Comparison of ENCODE assay signal across 10 cellular contexts in the genomic region with DNA sequence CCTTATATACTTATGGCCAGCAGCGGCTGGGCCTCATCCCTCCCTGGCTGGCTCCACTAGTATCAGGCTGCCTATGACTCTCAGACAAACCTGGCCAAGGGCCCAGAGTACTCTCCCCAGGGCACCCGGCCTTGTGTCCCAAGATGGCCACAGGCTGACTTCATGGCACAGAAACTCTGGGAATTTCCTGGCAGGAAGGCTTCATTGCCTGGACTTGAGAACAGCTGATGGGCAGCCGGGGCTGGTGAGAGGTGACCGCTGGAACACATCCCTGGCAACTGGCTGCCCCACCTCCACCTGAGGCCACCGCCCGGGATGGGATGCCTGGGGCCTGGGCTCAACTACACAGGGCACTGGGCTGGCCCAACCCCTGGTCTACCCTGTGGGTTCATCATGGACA. TPM values are rescaled to one million over a fixed set of nuclear protein-coding genes. Genes with fewer than 3 reads are reported as not detected.
DNase-seq lines count a peak whose midpoint lies in the region; ATAC-seq, FAIRE-seq and TF ChIP-seq lines count a peak whose summit lies in the region.
"Had no signal": no experiment of that assay in that cellular context is flagged by ENCODE, and none has a peak within 500 bp of the region (broad histone marks: within the 10 kb centered on the region; RNA-seq: fewer than 3 reads in every experiment).

No MANE protein-coding gene starts in this region.

- no peaks in the 10 kb centered on the region for H4K20me1 ChIP-seq in OCI-LY7 (ENCODE audit: insufficient read depth, low read length)

- no peak overlapping the region for H3K4me2 ChIP-seq in OCI-LY7 (ENCODE audit: low read length)

- peaks cover 4 to 9% (median 4%) of the 10 kb centered on the region in 3 donors for H3K4me1 Mint-ChIP-seq in CD8-positive, alpha-beta memory T cell
- peaks cover 3 to 9% (median 5%) of the 10 kb centered on the region in 3 donors for H3K4me1 Mint-ChIP-seq in T-cell

- H3K9me3 Mint-ChIP-seq in CD8-positive, alpha-beta memory T cell = no peaks in the 10 kb centered on the region
- H3K9me3 Mint-ChIP-seq in T-cell = no peaks in the 10 kb centered on the region
- H3K9me3 Mint-ChIP-seq: activated naive CD4-positive, alpha-beta T cell treated with anti-CD3 and anti-CD28 coated beads, Interleukin-2, amount 50 U/mL, for 24 hours had no signal

- H3K4me1 ChIP-seq in tibial artery (peaks cover 0 to 84% (median 71%) of the 10 kb centered on the region in 4 donors), OCI-LY7 (ENCODE audit: insufficient read depth, low read length, poor library complexity, severe bottlenecking) (peaks cover 50% of the 10 kb centered on the region)
- peaks cover 12% of the 10 kb centered on the region for H3K4me1 ChIP-seq in CD8-positive, alpha-beta memory T cell (ENCODE audit: insufficient read depth, low read length)

- DNase-seq in HTR-8/SVneo (ENCODE audit: insufficient read length, low spot score) = peak; percentile 84
- DNase-seq in cerebellar cortex (ENCODE audit: low spot score) = peak; percentile 56
- DNase-seq in kidney epithelial cell (ENCODE audit: low read depth) = peak; percentile 56
- DNase-seq in tibial artery = peak; percentile 94 to 98
- no peak for DNase-seq in CD8-positive, alpha-beta memory T cell
- no peak for DNase-seq in central memory CD4-positive, alpha-beta T cell
- no peak for DNase-seq in OCI-LY7 (ENCODE audit: low spot score)
- no peak for DNase-seq in T-cell
- DNase-seq: MV-4-11 had no signal

- intact Hi-C loops in tibial artery (cut with DNase I; ENCODE audit: low total_unique reads) = loop anchor here (5.0 kb wide), 2 partner anchors 56 to 91 kb away; no protein-coding TSS in a partner anchor
- intact Hi-C loops in OCI-LY7 (cut with micrococcal nuclease; ENCODE audit: unreplicated experiment) = no loop called here

- H2AFZ ChIP-seq in OCI-LY7 (ENCODE audit: low read length) = no peak overlapping the region

- no peaks in the 10 kb centered on the region for H3K36me3 Mint-ChIP-seq in CD8-positive, alpha-beta memory T cell
- no peaks in the 10 kb centered on the region for H3K36me3 Mint-ChIP-seq in T-cell
- H3K36me3 Mint-ChIP-seq: activated naive CD4-positive, alpha-beta T cell treated with anti-CD3 and anti-CD28 coated beads, Interleukin-2, amount 50 U/mL, for 24 hours had no signal

- no peaks in the 10 kb centered on the region for H3K27me3 Mint-ChIP-seq in CD8-positive, alpha-beta memory T cell
- no peaks in the 10 kb centered on the region for H3K27me3 Mint-ChIP-seq in T-cell
- H3K27me3 Mint-ChIP-seq: activated naive CD4-positive, alpha-beta T cell treated with anti-CD3 and anti-CD28 coated beads, Interleukin-2, amount 50 U/mL, for 24 hours had no signal

- POLR2A ChIA-PET in CD8-positive, alpha-beta memory T cell (lab: Charles Lee) = no interaction called here
- POLR2A ChIA-PET in OCI-LY7 (lab: Charles Lee) (no interaction called here), T-cell (lab: Charles Lee) (interaction anchor here in 1 of 2 donors (0.6 kb wide), 1 partner anchor 214 kb away, joined by 3 read pairs; no protein-coding TSS in a partner anchor)

- H3K27ac Mint-ChIP-seq in CD8-positive, alpha-beta memory T cell = no peak overlapping the region
- no peak overlapping the region for H3K27ac Mint-ChIP-seq in T-cell
- H3K27ac Mint-ChIP-seq: activated naive CD4-positive, alpha-beta T cell treated with anti-CD3 and anti-CD28 coated beads, Interleukin-2, amount 50 U/mL, for 24 hours had no signal

- FAIRE-seq in HTR-8/SVneo (lab: Jason Lieb, UNC) = peak; percentile 49

- H3K27ac ChIP-seq in tibial artery (peak overlapping the region; percentile 87 to 92), OCI-LY7 (ENCODE audit: low read depth, low read length, poor library complexity, severe bottlenecking) (no peak overlapping the region)
- H3K27ac ChIP-seq in CD8-positive, alpha-beta memory T cell (ENCODE audit: low read depth, low read length) = no peak overlapping the region

- no peaks in the 10 kb centered on the region for H3K36me3 ChIP-seq in kidney epithelial cell (ENCODE audit: control insufficient read depth, insufficient read depth, low read length)
- no peaks in the 10 kb centered on the region for H3K36me3 ChIP-seq in tibial artery
- H3K36me3 ChIP-seq in CD8-positive, alpha-beta memory T cell (ENCODE audit: insufficient read depth, low read length) = no peaks in the 10 kb centered on the region
- H3K36me3 ChIP-seq in OCI-LY7 (ENCODE audit: insufficient read depth, low read length) = no peaks in the 10 kb centered on the region; the same call in 1 of the 2 replicates

- CTCF ChIA-PET in CD8-positive, alpha-beta memory T cell (lab: Charles Lee) = interaction anchor here (1.2 kb wide), 1 partner anchor 11 kb away, joined by 7 read pairs; no protein-coding TSS in a partner anchor
- CTCF ChIA-PET in OCI-LY7 (lab: Charles Lee; ENCODE audit: unreplicated experiment) = no interaction called here
- CTCF ChIA-PET in T-cell (lab: Charles Lee) = no interaction called here

- H3K79me2 ChIP-seq in OCI-LY7 (ENCODE audit: insufficient read depth, low read depth, low read length) = no peaks in the 10 kb centered on the region

- ATAC-seq in T-cell (replicated peaks in 1 of 4) = no peak

- H3K4me3 ChIP-seq in kidney epithelial cell (ENCODE audit: low read depth, low read length) (no peak overlapping the region), tibial artery (peak overlapping the region; percentile 28 to 85), OCI-LY7 (ENCODE audit: low read depth, low read length, poor library complexity, severe bottlenecking) (no peak overlapping the region)
- no peak overlapping the region for H3K4me3 ChIP-seq in CD8-positive, alpha-beta memory T cell (ENCODE audit: low read length)

- no peaks in the 10 kb centered on the region for H3K9me3 ChIP-seq in tibial artery
- no peaks in the 10 kb centered on the region for H3K9me3 ChIP-seq in CD8-positive, alpha-beta memory T cell (ENCODE audit: low read length)
- H3K9me3 ChIP-seq in OCI-LY7 (ENCODE audit: low read length) = no peaks in the 10 kb centered on the region

- peak overlapping the region in 1 of 7 donors; percentile 60 for H3K4me3 Mint-ChIP-seq in CD8-positive, alpha-beta memory T cell
- no peak overlapping the region for H3K4me3 Mint-ChIP-seq in T-cell
- H3K4me3 Mint-ChIP-seq: activated naive CD4-positive, alpha-beta T cell treated with anti-CD3 and anti-CD28 coated beads, Interleukin-2, amount 50 U/mL, for 24 hours had no signal

- H3K9me2 ChIP-seq in OCI-LY7 (ENCODE audit: insufficient read depth, low read length) = no peaks in the 10 kb centered on the region

- TF ChIP-seq CTCF in kidney epithelial cell (IDR thresholded peaks at IDR 0.05; ENCODE audit: insufficient read depth, low read length, poor library complexity, severe bottlenecking) (no peak), tibial artery (IDR thresholded peaks at IDR 0.05) (no peak), OCI-LY7 (conservative IDR thresholded peaks at IDR 0.05; ENCODE audit: low read length) (no peak)

- no peaks in the 10 kb centered on the region for H3K27me3 ChIP-seq in kidney epithelial cell (ENCODE audit: control insufficient read depth, insufficient read depth, low read length)
- H3K27me3 ChIP-seq in tibial artery = no peaks in the 10 kb centered on the region
- no peaks in the 10 kb centered on the region for H3K27me3 ChIP-seq in CD8-positive, alpha-beta memory T cell (ENCODE audit: insufficient read depth, low read length, poor library complexity, severe bottlenecking)

- no TSS peak for BruUV-seq in OCI-LY7 (replicated peaks; lab: Mats Ljungman, UMichigan)

RNA-seq across cellular contexts. Expression of gene FADS3, which starts 3.3 kb away (rescaled TPM):
- total RNA-seq in kidney epithelial cell (134 and 152 TPM in 2 replicates), OCI-LY7 (2022) (103 and 143 TPM in 2 replicates), T-cell (10 to 100 TPM in 3 of 5 donors, 1 to 10 TPM in 2; 6.5 to 17.1 (median 10.5) TPM)
- total RNA-seq in CD8-positive, alpha-beta memory T cell = 1 to 10 TPM; 5.8 to 7.7 TPM
- polyA plus RNA-seq in CD8-positive, alpha-beta memory T cell = 2.6 TPM
- 168 and 191 TPM in 2 replicates for total RNA-seq in OCI-LY7 (2014; rRNA removed; shearing (Covaris generic))

RNA-seq across cellular contexts. Expression of gene RAB3IL1, which starts 29.3 kb away (rescaled TPM):
- total RNA-seq in kidney epithelial cell (5.2 and 9.9 TPM in 2 replicates), OCI-LY7 (2022) (not detected in 2 replicates), T-cell (under 1 TPM in 2 of 5 donors, not detected in 3; 0.12 to 0.28 TPM)
- total RNA-seq in CD8-positive, alpha-beta memory T cell = under 1 TPM; 0.28 to 0.53 TPM
- polyA plus RNA-seq in CD8-positive, alpha-beta memory T cell = not detected
- total RNA-seq in OCI-LY7 (2014; rRNA removed; shearing (Covaris generic)) = not detected in 2 replicates

RNA-seq across cellular contexts. Expression of gene FADS2, which starts 59.9 kb away (rescaled TPM):
- total RNA-seq in kidney epithelial cell (222 and 235 TPM in 2 replicates), OCI-LY7 (2022) (2.3 and 2.8 TPM in 2 replicates), T-cell (10 to 100 TPM in 1 of 5 donors, 1 to 10 TPM in 4; 1.9 to 20.9 (median 2.7) TPM)
- 1 to 10 TPM; 7.2 to 10.0 TPM for total RNA-seq in CD8-positive, alpha-beta memory T cell
- polyA plus RNA-seq in CD8-positive, alpha-beta memory T cell = 0.98 TPM
- 0.31 and 0.95 TPM in 2 replicates for total RNA-seq in OCI-LY7 (2014; rRNA removed; shearing (Covaris generic))

Comparison
In these comparisons a context has a peak if more than half of its experiments do, and no peak if none do; other contexts are left out.
1. DNase-seq: peak in HTR-8/SVneo (single experiment), cerebellar cortex (single experiment), kidney epithelial cell (single experiment) and tibial artery (2 of 2); none in CD8-positive, alpha-beta memory T cell (0 of 5), central memory CD4-positive, alpha-beta T cell (single experiment), OCI-LY7 (single experiment) and T-cell (0 of 34).
2. H3K4me3 ChIP-seq: peak in tibial artery (2 of 2); none in kidney epithelial cell (single experiment), CD8-positive, alpha-beta memory T cell (single experiment) and OCI-LY7 (single experiment).
3. H3K27ac ChIP-seq: peak in tibial artery (2 of 2); none in CD8-positive, alpha-beta memory T cell (single experiment) and OCI-LY7 (single experiment).
4. RNA of gene FADS2, which starts 59.9 kb away (total RNA-seq): 222 to 235 TPM in kidney epithelial cell; 7.2 to 10.0 TPM in CD8-positive, alpha-beta memory T cell, 0.31 to 2.8 TPM in OCI-LY7 and 1.9 to 20.9 TPM in T-cell; every median in the first group is over 10 times any median in the second.